8 cellular contexts compared by ENCODE assay signal in genomic region chr2:9548506-9548905, GRCh38. TPM values are rescaled to one million over a fixed set of nuclear protein-coding genes. Genes with fewer than 3 reads are reported as not detected.
DNase-seq lines count a peak whose midpoint lies in the region; ATAC-seq and TF ChIP-seq lines count a peak whose summit lies in the region.

No MANE protein-coding gene starts in this region.

- H3K27me3 ChIP-seq in brain microvascular endothelial cell (replicated peaks): no peaks in the 10 kb centered on the region

- H3K4me3 Mint-ChIP-seq in CD14-positive monocyte (peak overlapping the region; percentile 68 to 89), glutamatergic neuron (ENCODE audit: unreplicated experiment) (no peak overlapping the region)

- no peaks in the 10 kb centered on the region for H3K36me3 ChIP-seq in brain microvascular endothelial cell (replicated peaks)

- no peak for TF ChIP-seq CTCF in CD14-positive monocyte (IDR thresholded peaks at IDR 0.05)
- TF ChIP-seq CTCF in brain microvascular endothelial cell (IDR thresholded peaks at IDR 0.05; ENCODE audit: low read depth, low read length, missing control alignments): no peak
- no peak for TF ChIP-seq CTCF in glutamatergic neuron (IDR thresholded peaks at IDR 0.05; ENCODE audit: partially characterized antibody, unreplicated experiment)

- DNase-seq in CD14-positive monocyte (ENCODE audit: low spot score): no peak
- no peak for DNase-seq in brain microvascular endothelial cell
- DNase-seq in H4 (ENCODE audit: low spot score): no peak
- DNase-seq in glutamatergic neuron: no peak
- DNase-seq in NCI-H128 (lab: John Stamatoyannopoulos, UW; ENCODE audit: unreplicated experiment): no peak
- no peak for DNase-seq in NCI-H2171 treated with DMSO at 0.1 percent for 48 hours (lab: John Stamatoyannopoulos, UW)

- peaks cover 14 to 15% of the 10 kb centered on the region in 2 donors for H3K36me3 Mint-ChIP-seq in CD14-positive monocyte
- H3K36me3 Mint-ChIP-seq in glutamatergic neuron (ENCODE audit: unreplicated experiment): no peaks in the 10 kb centered on the region

- H3K9me3 Mint-ChIP-seq in CD14-positive monocyte: no peaks in the 10 kb centered on the region
- H3K9me3 Mint-ChIP-seq in glutamatergic neuron (ENCODE audit: unreplicated experiment): peaks cover 2% of the 10 kb centered on the region

- H3K27me3 Mint-ChIP-seq in CD14-positive monocyte (ENCODE audit: low read depth in 3 of 3): peaks cover 0 to 2% (median 0%) of the 10 kb centered on the region in 3 donors
- H3K27me3 Mint-ChIP-seq in glutamatergic neuron (ENCODE audit: unreplicated experiment): no peaks in the 10 kb centered on the region

- peak overlapping the region; percentile 71 for H3K27ac ChIP-seq in brain microvascular endothelial cell

- peak; percentile 54 for ATAC-seq in GM19452 (IDR thresholded peaks at IDR 0.05; ENCODE audit: unreplicated experiment)
- ATAC-seq in HG03378 (IDR thresholded peaks at IDR 0.05; ENCODE audit: unreplicated experiment): peak; percentile 53

- intact Hi-C loops in CD14-positive monocyte (cut with micrococcal nuclease): no loop called here

- peaks cover 72% of the 10 kb centered on the region for H3K4me1 Mint-ChIP-seq in CD14-positive monocyte
- no peaks in the 10 kb centered on the region for H3K4me1 Mint-ChIP-seq in glutamatergic neuron (ENCODE audit: low read depth, unreplicated experiment)

- no peak overlapping the region for H3K4me3 ChIP-seq in brain microvascular endothelial cell (ENCODE audit: low read depth, low read length)

- H3K27ac Mint-ChIP-seq in CD14-positive monocyte (peak overlapping the region; percentile 93 to 100 (median 96)), glutamatergic neuron (ENCODE audit: unreplicated experiment) (no peak overlapping the region)

- in situ Hi-C loops in brain microvascular endothelial cell (cut with HindIII; ENCODE audit: low pct_ligation_motif_present, low sequenced_read_pairs): no loop called here

RNA-seq across cellular contexts. Expression of gene ADAM17, which starts 7.1 kb away (rescaled TPM):
- polyA plus RNA-seq in CD14-positive monocyte: 10 to 100 TPM; 30.2 to 34.8 TPM
- total RNA-seq in H4 (2014; rRNA removed; shearing (Covaris generic)): 16.7 and 18.2 TPM in 2 replicates
- 23.8 TPM for total RNA-seq in glutamatergic neuron (ENCODE audit: unreplicated experiment)
